In genomic region chr2:235654115-235654514, GRCh38 we compare ENCODE assay signal across 25 cellular contexts.
DNase-seq lines count a peak whose midpoint lies in the region; ATAC-seq and TF ChIP-seq lines count a peak whose summit lies in the region.
"Had no signal": no experiment of that assay in that cellular context is flagged by ENCODE, and none has a peak within 500 bp of the region (broad histone marks: within the 10 kb centered on the region; RNA-seq: fewer than 3 reads in every experiment).

No MANE protein-coding gene starts in this region.

- DNase-seq in HCEC 1CT (peak; percentile 43), choroid plexus epithelial cell (ENCODE audit: low read depth) (peak; percentile 67), lung microvascular endothelial cell (ENCODE audit: low read depth in 2 of 2) (peak; percentile 62 to 84), NCI-H446 treated with DMSO at 0.1 percent for 48 hours (lab: John Stamatoyannopoulos, UW) (no peak), mucosa of descending colon (no peak), cerebellar cortex (ENCODE audit: low spot score) (no peak)
- DNase-seq in activated naive CD4-positive, alpha-beta T cell treated with anti-CD3 and anti-CD28 coated beads, Interleukin-2, amount 50 U/mL, for 16 hours = no peak
- DNase-seq: activated CD4-positive, alpha-beta memory T cell treated with anti-CD3 and anti-CD28 coated beads for 36 hours; activated CD4-positive, CD25-positive, alpha-beta regulatory T cell; activated CD8-positive, alpha-beta memory T cell treated with anti-CD3 and anti-CD28 coated beads, Interleukin-2, amount 50 U/mL, for 48 hours; CD8-positive, alpha-beta T cell; cerebellar nuclear complex; effector memory CD4-positive, alpha-beta T cell; GF-D8; mesenchymal stem cell; natural killer cell; NCI-H1092 treated with DMSO at 0.1 percent for 48 hours; NCI-H2081 treated with DMSO at 0.1 percent for 48 hours; right cardiac atrium; stimulated activated CD4-positive, alpha-beta T cell treated with anti-CD3 and anti-CD28 coated beads, Interleukin-4, amount 100 ng/mL, for 4 hours; stimulated activated naive CD4-positive, alpha-beta T cell; SW 1271 had no signal

- no peak for ATAC-seq in mucosa of descending colon
- ATAC-seq: CD8-positive, alpha-beta T cell; natural killer cell; pancreas; right cardiac atrium had no signal

- H3K9me3 ChIP-seq in mucosa of descending colon = no peaks in the 10 kb centered on the region
- H3K9me3 ChIP-seq: ascending aorta, esophagus muscularis mucosa, pancreas had no signal

- TF ChIP-seq CTCF in choroid plexus epithelial cell (conservative IDR thresholded peaks at IDR 0.05; ENCODE audit: low read depth, low read length) = no peak
- TF ChIP-seq CTCF in mucosa of descending colon (IDR thresholded peaks at IDR 0.05) = no peak

- H3K4me3 ChIP-seq in choroid plexus epithelial cell (ENCODE audit: low read depth, low read length) = no peak overlapping the region
- H3K4me3 ChIP-seq in mucosa of descending colon = no peak overlapping the region
- H3K4me3 ChIP-seq: ascending aorta, esophagus muscularis mucosa, pancreas had no signal

- H3K4me1 ChIP-seq in mucosa of descending colon (ENCODE audit: low read depth) = peaks cover 19% of the 10 kb centered on the region
- H3K4me1 ChIP-seq: ascending aorta had no signal

- intact Hi-C loops in mucosa of descending colon (cut with DNase I, micrococcal nuclease) = no loop called here

- no peaks in the 10 kb centered on the region for H3K36me3 ChIP-seq in mucosa of descending colon (ENCODE audit: low read depth)
- H3K36me3 ChIP-seq: ascending aorta, esophagus muscularis mucosa, pancreas had no signal

Comparison
In these comparisons a context has a peak if more than half of its experiments do, and no peak if none do; other contexts are left out.
1. DNase-seq: peak in HCEC 1CT (single experiment), choroid plexus epithelial cell (single experiment) and lung microvascular endothelial cell (2 of 2); none in NCI-H446 treated with DMSO at 0.1 percent for 48 hours (single experiment), mucosa of descending colon (0 of 3), activated naive CD4-positive, alpha-beta T cell treated with anti-CD3 and anti-CD28 coated beads, Interleukin-2, amount 50 U/mL, for 16 hours (single experiment) and cerebellar cortex (single experiment).